Comparison of ENCODE assay signal across 12 cellular contexts in genomic region chrX:18032486-18033221, GRCh38.
DNase-seq lines count a peak whose midpoint lies in the region; ATAC-seq and TF ChIP-seq lines count a peak whose summit lies in the region.
"Had no signal": no experiment of that assay in that cellular context is flagged by ENCODE, and none has a peak within 500 bp of the region (broad histone marks: within the 10 kb centered on the region; RNA-seq: fewer than 3 reads in every experiment).

No MANE protein-coding gene starts in this region.

- peak; percentile 34 for ATAC-seq in activated T-helper 17 cell treated with anti-CD3 and anti-CD28 coated beads, Interleukin-2, amount 50 U/mL, for 72 hours (replicated peaks)
- ATAC-seq: GM12878, GM23338 had no signal

- no peaks in the 10 kb centered on the region for H3K4me1 Mint-ChIP-seq in activated naive CD8-positive, alpha-beta T cell (ENCODE audit: low read depth)
- peaks cover 2% of the 10 kb centered on the region for H3K4me1 Mint-ChIP-seq in activated naive CD8-positive, alpha-beta T cell treated with anti-CD3 and anti-CD28 coated beads for 36 hours
- H3K4me1 Mint-ChIP-seq in activated T-helper 17 cell treated with anti-CD3 and anti-CD28 coated beads, Interleukin-2, amount 50 U/mL, for 72 hours = no peaks in the 10 kb centered on the region
- H3K4me1 Mint-ChIP-seq in mesothelial cell of epicardium = peaks cover 20% of the 10 kb centered on the region

- no peaks in the 10 kb centered on the region for H3K27me3 Mint-ChIP-seq in activated naive CD8-positive, alpha-beta T cell
- no peaks in the 10 kb centered on the region for H3K27me3 Mint-ChIP-seq in activated naive CD8-positive, alpha-beta T cell treated with anti-CD3 and anti-CD28 coated beads for 36 hours
- H3K27me3 Mint-ChIP-seq in activated T-helper 17 cell treated with anti-CD3 and anti-CD28 coated beads, Interleukin-2, amount 50 U/mL, for 72 hours = no peaks in the 10 kb centered on the region
- no peaks in the 10 kb centered on the region for H3K27me3 Mint-ChIP-seq in mesothelial cell of epicardium (ENCODE audit: low read depth)
- H3K27me3 Mint-ChIP-seq: CD4-positive, alpha-beta T cell had no signal

- peak overlapping the region; percentile 38 for H3K27ac Mint-ChIP-seq in activated naive CD8-positive, alpha-beta T cell
- no peak overlapping the region for H3K27ac Mint-ChIP-seq in activated naive CD8-positive, alpha-beta T cell treated with anti-CD3 and anti-CD28 coated beads for 36 hours
- H3K27ac Mint-ChIP-seq in activated T-helper 17 cell treated with anti-CD3 and anti-CD28 coated beads, Interleukin-2, amount 50 U/mL, for 72 hours = no peak overlapping the region
- H3K27ac Mint-ChIP-seq in mesothelial cell of epicardium = peak overlapping the region; percentile 1
- H3K27ac Mint-ChIP-seq: CD4-positive, alpha-beta T cell; GM23338; H9 had no signal

- DNase-seq in activated naive CD8-positive, alpha-beta T cell treated with anti-CD3 and anti-CD28 coated beads for 36 hours = no peak
- DNase-seq in mesothelial cell of epicardium (ENCODE audit: low spot score in 2 of 2, unreplicated experiment in 2 of 2) (no peak), CD1c-positive myeloid dendritic cell (ENCODE audit: extremely low spot score) (no peak), HuH-7 (ENCODE audit: low spot score) (no peak)
- DNase-seq: Calu3; CD4-positive, alpha-beta T cell; DMS 273 treated with DMSO at 0.1 percent for 48 hours; H9 had no signal

- H3K9me3 Mint-ChIP-seq in activated naive CD8-positive, alpha-beta T cell (ENCODE audit: low read depth) = no peaks in the 10 kb centered on the region
- H3K9me3 Mint-ChIP-seq in activated naive CD8-positive, alpha-beta T cell treated with anti-CD3 and anti-CD28 coated beads for 36 hours = no peaks in the 10 kb centered on the region
- H3K9me3 Mint-ChIP-seq in activated T-helper 17 cell treated with anti-CD3 and anti-CD28 coated beads, Interleukin-2, amount 50 U/mL, for 72 hours = no peaks in the 10 kb centered on the region
- H3K9me3 Mint-ChIP-seq in mesothelial cell of epicardium = peaks cover 28% of the 10 kb centered on the region
- H3K9me3 Mint-ChIP-seq: CD4-positive, alpha-beta T cell; GM23338 had no signal

- H3K36me3 Mint-ChIP-seq in activated naive CD8-positive, alpha-beta T cell = no peaks in the 10 kb centered on the region
- H3K36me3 Mint-ChIP-seq in activated naive CD8-positive, alpha-beta T cell treated with anti-CD3 and anti-CD28 coated beads for 36 hours = no peaks in the 10 kb centered on the region
- H3K36me3 Mint-ChIP-seq in activated T-helper 17 cell treated with anti-CD3 and anti-CD28 coated beads, Interleukin-2, amount 50 U/mL, for 72 hours (ENCODE audit: low read depth) = no peaks in the 10 kb centered on the region
- no peaks in the 10 kb centered on the region for H3K36me3 Mint-ChIP-seq in mesothelial cell of epicardium

- TF ChIP-seq CTCF in mesothelial cell of epicardium (IDR thresholded peaks at IDR 0.05; ENCODE audit: unreplicated experiment) = no peak

- no peak overlapping the region for H3K4me3 Mint-ChIP-seq in activated naive CD8-positive, alpha-beta T cell
- no peak overlapping the region for H3K4me3 Mint-ChIP-seq in activated naive CD8-positive, alpha-beta T cell treated with anti-CD3 and anti-CD28 coated beads for 36 hours
- H3K4me3 Mint-ChIP-seq in activated T-helper 17 cell treated with anti-CD3 and anti-CD28 coated beads, Interleukin-2, amount 50 U/mL, for 72 hours = no peak overlapping the region
- H3K4me3 Mint-ChIP-seq in mesothelial cell of epicardium = no peak overlapping the region
- H3K4me3 Mint-ChIP-seq: CD4-positive, alpha-beta T cell; GM23338; H9 had no signal

Comparison
In these comparisons a context has a peak if more than half of its experiments do, and no peak if none do; other contexts are left out.
1. H3K27ac Mint-ChIP-seq: peak in activated naive CD8-positive, alpha-beta T cell (single experiment) and mesothelial cell of epicardium (single experiment); none in activated naive CD8-positive, alpha-beta T cell treated with anti-CD3 and anti-CD28 coated beads for 36 hours (single experiment) and activated T-helper 17 cell treated with anti-CD3 and anti-CD28 coated beads, Interleukin-2, amount 50 U/mL, for 72 hours (single experiment).